Comparison of ENCODE assay signal across 1 cellular context in the genomic region with DNA sequence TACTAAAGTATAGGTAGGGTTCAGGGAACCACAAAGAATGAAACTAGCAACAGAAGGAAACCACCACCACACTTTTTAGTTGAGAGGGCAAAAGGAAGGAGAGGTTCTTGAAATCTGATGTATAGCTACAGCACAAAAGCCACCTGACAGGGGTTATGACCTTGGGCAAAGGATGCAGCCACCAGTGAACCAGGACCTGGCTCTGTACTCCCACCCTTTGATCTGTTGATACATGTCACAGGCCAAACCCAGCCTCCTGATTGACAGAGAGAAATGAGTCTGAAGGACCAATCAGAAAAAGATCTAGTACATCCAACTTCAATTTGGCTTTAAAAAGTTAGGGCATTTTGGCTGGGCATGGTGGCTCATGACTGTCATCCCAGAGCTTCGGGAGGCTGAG.
TF ChIP-seq lines count a peak whose summit lies in the region.

No MANE protein-coding gene starts in this region.

TF ChIP-seq in GM12878, 131 proteins besides CTCF, POLR2A, EP300 and RAD21 (continued from another document):
- TF ChIP-seq NR2C1 (IDR thresholded peaks at IDR 0.05) (peak; percentile 42; the same call in 1 of the 2 replicates), TAF1 (IDR thresholded peaks at IDR 0.05; ENCODE audit: borderline replicate concordance, low read depth, low read length) (no peak), PAX8 (IDR thresholded peaks at IDR 0.05) (no peak), NR2F1 (conservative IDR thresholded peaks at IDR 0.05) (peak; percentile 87), PML (IDR thresholded peaks at IDR 0.05; ENCODE audit: low read length) (no peak), CBX5 (IDR thresholded peaks at IDR 0.05; ENCODE audit: low read depth) (no peak), PBX3 (IDR thresholded peaks at IDR 0.05; ENCODE audit: insufficient replicate concordance, low read depth, low read length) (peak; percentile 71), ZBTB40 (IDR thresholded peaks at IDR 0.05; ENCODE audit: borderline replicate concordance) (no peak), MTA2 (IDR thresholded peaks at IDR 0.05; ENCODE audit: low read depth) (peak; percentile 48; the same call in 1 of the 2 replicates), FOXM1 (IDR thresholded peaks at IDR 0.05; ENCODE audit: low read depth, low read length) (no peak), RUNX3 (IDR thresholded peaks at IDR 0.05; ENCODE audit: low read length) (peak; percentile 70), EZH2 (IDR thresholded peaks at IDR 0.05; ENCODE audit: borderline replicate concordance, control insufficient read depth, low read depth, low read length) (no peak), BRCA1 (IDR thresholded peaks at IDR 0.05; ENCODE audit: low read depth, low read length) (no peak), GATAD2B (conservative IDR thresholded peaks at IDR 0.05; ENCODE audit: low read depth) (no peak)
- TF ChIP-seq, protein P1, sequence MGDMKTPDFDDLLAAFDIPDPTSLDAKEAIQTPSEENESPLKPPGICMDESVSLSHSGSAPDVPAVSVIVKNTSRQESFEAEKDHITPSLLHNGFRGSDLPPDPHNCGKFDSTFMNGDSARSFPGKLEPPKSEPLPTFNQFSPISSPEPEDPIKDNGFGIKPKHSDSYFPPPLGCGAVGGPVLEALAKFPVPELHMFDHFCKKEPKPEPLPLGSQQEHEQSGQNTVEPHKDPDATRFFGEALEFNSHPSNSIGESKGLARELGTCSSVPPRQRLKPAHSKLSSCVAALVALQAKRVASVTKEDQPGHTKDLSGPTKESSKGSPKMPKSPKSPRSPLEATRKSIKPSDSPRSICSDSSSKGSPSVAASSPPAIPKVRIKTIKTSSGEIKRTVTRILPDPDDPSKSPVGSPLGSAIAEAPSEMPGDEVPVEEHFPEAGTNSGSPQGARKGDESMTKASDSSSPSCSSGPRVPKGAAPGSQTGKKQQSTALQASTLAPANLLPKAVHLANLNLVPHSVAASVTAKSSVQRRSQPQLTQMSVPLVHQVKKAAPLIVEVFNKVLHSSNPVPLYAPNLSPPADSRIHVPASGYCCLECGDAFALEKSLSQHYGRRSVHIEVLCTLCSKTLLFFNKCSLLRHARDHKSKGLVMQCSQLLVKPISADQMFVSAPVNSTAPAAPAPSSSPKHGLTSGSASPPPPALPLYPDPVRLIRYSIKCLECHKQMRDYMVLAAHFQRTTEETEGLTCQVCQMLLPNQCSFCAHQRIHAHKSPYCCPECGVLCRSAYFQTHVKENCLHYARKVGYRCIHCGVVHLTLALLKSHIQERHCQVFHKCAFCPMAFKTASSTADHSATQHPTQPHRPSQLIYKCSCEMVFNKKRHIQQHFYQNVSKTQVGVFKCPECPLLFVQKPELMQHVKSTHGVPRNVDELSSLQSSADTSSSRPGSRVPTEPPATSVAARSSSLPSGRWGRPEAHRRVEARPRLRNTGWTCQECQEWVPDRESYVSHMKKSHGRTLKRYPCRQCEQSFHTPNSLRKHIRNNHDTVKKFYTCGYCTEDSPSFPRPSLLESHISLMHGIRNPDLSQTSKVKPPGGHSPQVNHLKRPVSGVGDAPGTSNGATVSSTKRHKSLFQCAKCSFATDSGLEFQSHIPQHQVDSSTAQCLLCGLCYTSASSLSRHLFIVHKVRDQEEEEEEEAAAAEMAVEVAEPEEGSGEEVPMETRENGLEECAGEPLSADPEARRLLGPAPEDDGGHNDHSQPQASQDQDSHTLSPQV (IDR thresholded peaks at IDR 0.05), result no peak
- TF ChIP-seq, protein P2, sequence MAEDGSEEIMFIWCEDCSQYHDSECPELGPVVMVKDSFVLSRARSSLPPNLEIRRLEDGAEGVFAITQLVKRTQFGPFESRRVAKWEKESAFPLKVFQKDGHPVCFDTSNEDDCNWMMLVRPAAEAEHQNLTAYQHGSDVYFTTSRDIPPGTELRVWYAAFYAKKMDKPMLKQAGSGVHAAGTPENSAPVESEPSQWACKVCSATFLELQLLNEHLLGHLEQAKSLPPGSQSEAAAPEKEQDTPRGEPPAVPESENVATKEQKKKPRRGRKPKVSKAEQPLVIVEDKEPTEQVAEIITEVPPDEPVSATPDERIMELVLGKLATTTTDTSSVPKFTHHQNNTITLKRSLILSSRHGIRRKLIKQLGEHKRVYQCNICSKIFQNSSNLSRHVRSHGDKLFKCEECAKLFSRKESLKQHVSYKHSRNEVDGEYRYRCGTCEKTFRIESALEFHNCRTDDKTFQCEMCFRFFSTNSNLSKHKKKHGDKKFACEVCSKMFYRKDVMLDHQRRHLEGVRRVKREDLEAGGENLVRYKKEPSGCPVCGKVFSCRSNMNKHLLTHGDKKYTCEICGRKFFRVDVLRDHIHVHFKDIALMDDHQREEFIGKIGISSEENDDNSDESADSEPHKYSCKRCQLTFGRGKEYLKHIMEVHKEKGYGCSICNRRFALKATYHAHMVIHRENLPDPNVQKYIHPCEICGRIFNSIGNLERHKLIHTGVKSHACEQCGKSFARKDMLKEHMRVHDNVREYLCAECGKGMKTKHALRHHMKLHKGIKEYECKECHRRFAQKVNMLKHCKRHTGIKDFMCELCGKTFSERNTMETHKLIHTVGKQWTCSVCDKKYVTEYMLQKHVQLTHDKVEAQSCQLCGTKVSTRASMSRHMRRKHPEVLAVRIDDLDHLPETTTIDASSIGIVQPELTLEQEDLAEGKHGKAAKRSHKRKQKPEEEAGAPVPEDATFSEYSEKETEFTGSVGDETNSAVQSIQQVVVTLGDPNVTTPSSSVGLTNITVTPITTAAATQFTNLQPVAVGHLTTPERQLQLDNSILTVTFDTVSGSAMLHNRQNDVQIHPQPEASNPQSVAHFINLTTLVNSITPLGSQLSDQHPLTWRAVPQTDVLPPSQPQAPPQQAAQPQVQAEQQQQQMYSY (CRISPR knock-in tag; IDR thresholded peaks at IDR 0.05), result no peak
TF ChIP-seq in GM12878: peak in this region for 6.
